12 cellular contexts compared by ENCODE assay signal in the genomic region with DNA sequence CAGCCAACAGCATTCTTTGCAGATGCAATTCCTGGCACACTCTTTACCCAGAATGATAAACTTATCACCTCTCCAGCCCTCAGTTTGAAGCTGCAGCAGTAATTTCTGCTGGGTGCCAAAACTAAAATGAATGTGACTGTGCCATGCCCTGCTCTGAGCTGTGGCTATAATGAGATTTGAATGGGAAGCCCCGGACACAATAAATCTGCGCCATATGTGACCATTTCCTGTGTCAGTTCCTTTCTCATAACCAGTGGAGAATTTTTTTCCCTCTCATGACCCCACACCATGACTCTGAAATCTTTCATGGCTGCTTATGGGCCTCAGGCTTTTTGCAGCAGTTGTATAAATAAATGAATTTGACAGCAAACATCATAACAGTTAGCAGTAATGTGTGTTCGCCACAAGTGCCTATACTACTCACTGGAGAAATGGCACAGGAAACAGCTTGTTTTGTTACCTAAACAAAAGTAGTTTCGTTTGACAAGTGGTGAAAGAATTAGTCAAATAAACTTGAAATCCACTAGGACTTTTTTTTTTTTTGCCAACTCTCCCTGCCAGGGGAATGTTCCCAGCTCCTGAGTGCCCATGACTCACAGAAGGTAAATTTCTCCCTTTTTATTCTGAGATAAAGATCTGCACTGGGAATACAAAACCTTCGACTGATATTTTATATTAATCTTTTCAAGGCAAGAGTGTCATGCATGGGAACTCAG.
A peak's percentile ranks its signal among the peaks of the same experiment; 100 is the strongest.
DNase-seq lines count a peak whose midpoint lies in the region; ATAC-seq, FAIRE-seq and TF ChIP-seq lines count a peak whose summit lies in the region.
"Had no signal": no experiment of that assay in that cellular context is flagged by ENCODE, and none has a peak within 500 bp of the region (broad histone marks: within the 10 kb centered on the region; RNA-seq: fewer than 3 reads in every experiment).

No MANE protein-coding gene starts in this region.

- in situ Hi-C loops in HepG2 (cut with HindIII; ENCODE audit: extremely low pct_ligation_motif_present, low pct_unique_long_range_greater_than_20kb) = no loop called here

- TF ChIP-seq RAD21 in liver (IDR thresholded peaks at IDR 0.05) (peak in 1 of 2 donors; percentile 8), HepG2 (CRISPR knock-in tag; IDR thresholded peaks at IDR 0.05) (no peak)

- no peak for ATAC-seq in HepG2
- peak; percentile 59 for ATAC-seq in HG03039 (IDR thresholded peaks at IDR 0.05; ENCODE audit: unreplicated experiment)
- peak; percentile 59; the same call in 2 of the 3 replicates for ATAC-seq in SK-N-SH treated with all-trans-retinoic acid at 6 μM for 48 hours

- intact Hi-C loops in HepG2 (cut with micrococcal nuclease; ENCODE audit: unreplicated experiment) = no loop called here

- 29% methylated on average over 5 of the region's 5 CpGs for WGBS in liver
- 30% methylated on average over 5 of the region's 5 CpGs for WGBS in HepG2 (ENCODE audit: low lambda C conversion rate)

- no peaks in the 10 kb centered on the region for H4K20me1 ChIP-seq in HepG2 (ENCODE audit: insufficient read depth, low read length)

- H3K9ac ChIP-seq in liver (ENCODE audit: low read depth in 1 of 2, low read length in 2 of 2) (peak overlapping the region in 1 of 2 donors; percentile 7), HepG2 (ENCODE audit: insufficient read depth, low read depth, low read length) (no peak overlapping the region)

- BruUV-seq in HepG2 (replicated peaks; lab: Mats Ljungman, UMichigan) = no TSS peak

- no peaks in the 10 kb centered on the region for H3K36me3 Mint-ChIP-seq in type B pancreatic cell
- no peaks in the 10 kb centered on the region for H3K36me3 Mint-ChIP-seq in activated CD4-positive, alpha-beta T cell treated with anti-CD3 and anti-CD28 coated beads, Interleukin-2, amount 10 ng/mL, durations not matched to agents 7 days and 5 days (ENCODE audit: low read depth)
- H3K36me3 Mint-ChIP-seq: activated naive CD4-positive, alpha-beta T cell treated with anti-CD3 and anti-CD28 coated beads, Interleukin-2, amount 10 ng/mL, durations not matched to agents 7 days and 5 days had no signal

- no peaks in the 10 kb centered on the region for H3K9me3 Mint-ChIP-seq in type B pancreatic cell
- no peaks in the 10 kb centered on the region for H3K9me3 Mint-ChIP-seq in activated CD4-positive, alpha-beta T cell treated with anti-CD3 and anti-CD28 coated beads, Interleukin-2, amount 10 ng/mL, durations not matched to agents 7 days and 5 days
- H3K9me3 Mint-ChIP-seq: activated naive CD4-positive, alpha-beta T cell treated with anti-CD3 and anti-CD28 coated beads, Interleukin-2, amount 10 ng/mL, durations not matched to agents 7 days and 5 days had no signal

- no peak for FAIRE-seq in HepG2 (lab: Jason Lieb, UNC)

- H3K27ac Mint-ChIP-seq in type B pancreatic cell = no peak overlapping the region
- H3K27ac Mint-ChIP-seq in activated CD4-positive, alpha-beta T cell treated with anti-CD3 and anti-CD28 coated beads, Interleukin-2, amount 10 ng/mL, durations not matched to agents 7 days and 5 days = no peak overlapping the region
- H3K27ac Mint-ChIP-seq: activated naive CD4-positive, alpha-beta T cell treated with anti-CD3 and anti-CD28 coated beads, Interleukin-2, amount 10 ng/mL, durations not matched to agents 7 days and 5 days had no signal

- CTCF ChIA-PET in HepG2 (lab: Yijun Ruan, JAX; ENCODE audit: low intra/inter-chr PET ratio, low total read pairs) = no interaction called here
- CTCF ChIA-PET in activated CD4-positive, alpha-beta T cell treated with anti-CD3 and anti-CD28 coated beads, Interleukin-2, amount 10 ng/mL, durations not matched to agents 7 days and 5 days (lab: Charles Lee) = interaction anchor here (0.6 kb wide), 1 partner anchor 839 kb away, joined by 4 read pairs; no protein-coding TSS in a partner anchor

- H3K27me3 Mint-ChIP-seq in type B pancreatic cell = peaks cover 35% of the 10 kb centered on the region
- H3K27me3 Mint-ChIP-seq in activated CD4-positive, alpha-beta T cell treated with anti-CD3 and anti-CD28 coated beads, Interleukin-2, amount 10 ng/mL, durations not matched to agents 7 days and 5 days = no peaks in the 10 kb centered on the region
- H3K27me3 Mint-ChIP-seq: activated naive CD4-positive, alpha-beta T cell treated with anti-CD3 and anti-CD28 coated beads, Interleukin-2, amount 10 ng/mL, durations not matched to agents 7 days and 5 days had no signal

- POLR2A ChIA-PET in HepG2 (lab: Yijun Ruan, JAX) = no interaction called here
- POLR2A ChIA-PET in activated CD4-positive, alpha-beta T cell treated with anti-CD3 and anti-CD28 coated beads, Interleukin-2, amount 10 ng/mL, durations not matched to agents 7 days and 5 days (lab: Charles Lee) = no interaction called here

- H3K4me1 Mint-ChIP-seq in type B pancreatic cell (ENCODE audit: unreplicated experiment) = peaks cover 13% of the 10 kb centered on the region
- H3K4me1 Mint-ChIP-seq in activated CD4-positive, alpha-beta T cell treated with anti-CD3 and anti-CD28 coated beads, Interleukin-2, amount 10 ng/mL, durations not matched to agents 7 days and 5 days = no peaks in the 10 kb centered on the region
- H3K4me1 Mint-ChIP-seq: activated naive CD4-positive, alpha-beta T cell treated with anti-CD3 and anti-CD28 coated beads, Interleukin-2, amount 10 ng/mL, durations not matched to agents 7 days and 5 days had no signal

- H3K36me3 ChIP-seq in liver (ENCODE audit: control insufficient read depth in 4 of 4, insufficient read depth in 3 of 4, low read depth in 1 of 4, low read length in 3 of 4) = no peaks in the 10 kb centered on the region
- H3K36me3 ChIP-seq in HepG2 (replicated peaks in 1 of 2; ENCODE audit: control insufficient read depth in 1 of 2, insufficient read depth in 2 of 2, low read length in 2 of 2) = no peaks in the 10 kb centered on the region
- H3K36me3 ChIP-seq: MG63 had no signal

- H3K4me1 ChIP-seq in liver (ENCODE audit: control insufficient read depth in 4 of 4, insufficient read depth in 4 of 4, low read length in 3 of 4) = peaks cover 4 to 8% (median 7%) of the 10 kb centered on the region in 4 donors
- peaks cover 18% of the 10 kb centered on the region for H3K4me1 ChIP-seq in HepG2 (ENCODE audit: insufficient read depth, low read length)

- H3K79me2 ChIP-seq in HepG2 (ENCODE audit: insufficient read depth, low read length) = no peaks in the 10 kb centered on the region

- TF ChIP-seq EP300 in HepG2 (IDR thresholded peaks at IDR 0.05; ENCODE audit: low read depth in 2 of 2, low read length in 2 of 2) = no peak
- TF ChIP-seq EP300 in HepG2 (CRISPR knock-in tag; IDR thresholded peaks at IDR 0.05; ENCODE audit: borderline replicate concordance) = no peak

- no peak for TF ChIP-seq CTCF in liver (IDR thresholded peaks at IDR 0.05; ENCODE audit: low read depth, low read length, missing input control)
- no peak for TF ChIP-seq CTCF in HepG2 (CRISPR knock-in tag; IDR thresholded peaks at IDR 0.05)
- TF ChIP-seq CTCF in type B pancreatic cell (conservative IDR thresholded peaks at IDR 0.05) = no peak

- DNase-seq in HepG2 (ENCODE audit: low spot score) (no peak), type B pancreatic cell (ENCODE audit: extremely low spot score, unreplicated experiment) (no peak), SW480 (ENCODE audit: low spot score) (no peak), NCI-H2171 treated with DMSO at 0.1 percent for 48 hours (lab: John Stamatoyannopoulos, UW) (no peak)
- no peak for DNase-seq in activated CD4-positive, alpha-beta T cell treated with anti-CD3 and anti-CD28 coated beads, Interleukin-2, amount 10 ng/mL, durations not matched to agents 7 days and 5 days
- DNase-seq: activated naive CD4-positive, alpha-beta T cell treated with anti-CD3 and anti-CD28 coated beads, Interleukin-2, amount 10 ng/mL, durations not matched to agents 7 days and 5 days; MG63; stimulated activated CD4-positive, alpha-beta T cell treated with anti-CD3 and anti-CD28 coated beads, Interleukin-1b, Interleukin-23, amount 100 ng/mL, for 48 hours; T-helper 2 cell had no signal

- no peaks in the 10 kb centered on the region for H3K9me3 ChIP-seq in liver (ENCODE audit: control insufficient read depth in 4 of 4, low read length in 3 of 4)
- H3K9me3 ChIP-seq in HepG2 (ENCODE audit: low read length) = no peaks in the 10 kb centered on the region
- H3K9me3 ChIP-seq: MG63 had no signal

- no peak for TF ChIP-seq POLR2A in HepG2 (IDR thresholded peaks at IDR 0.05; ENCODE audit: insufficient read depth in 1 of 2, low read depth in 2 of 2, low read length in 2 of 2)

- H3K4me2 ChIP-seq in HepG2 (ENCODE audit: low read depth, low read length) = no peak overlapping the region

- H3K27ac ChIP-seq in liver (ENCODE audit: low read depth in 1 of 2, low read length in 2 of 2) (peak overlapping the region; percentile 36 to 73), HepG2 (ENCODE audit: extremely low read length, insufficient read depth, low read length) (no peak overlapping the region)

- H3K27me3 ChIP-seq in liver (ENCODE audit: control insufficient read depth in 4 of 4, insufficient read depth in 4 of 4, low read length in 3 of 4) = no peaks in the 10 kb centered on the region
- no peaks in the 10 kb centered on the region for H3K27me3 ChIP-seq in HepG2 (ENCODE audit: control insufficient read depth in 1 of 2, insufficient read depth in 2 of 2, low read length in 2 of 2)
- H3K27me3 ChIP-seq: MG63 had no signal

- H3K4me3 Mint-ChIP-seq in type B pancreatic cell = no peak overlapping the region
- no peak overlapping the region for H3K4me3 Mint-ChIP-seq in activated CD4-positive, alpha-beta T cell treated with anti-CD3 and anti-CD28 coated beads, Interleukin-2, amount 10 ng/mL, durations not matched to agents 7 days and 5 days
- H3K4me3 Mint-ChIP-seq: activated naive CD4-positive, alpha-beta T cell treated with anti-CD3 and anti-CD28 coated beads, Interleukin-2, amount 10 ng/mL, durations not matched to agents 7 days and 5 days had no signal

- H2AFZ ChIP-seq in HepG2 (ENCODE audit: low read length) = no peak overlapping the region

- peak overlapping the region in 1 of 3 donors; percentile 33 for H3K4me3 ChIP-seq in liver (ENCODE audit: low read depth in 1 of 3, low read length in 3 of 3)
- no peak overlapping the region for H3K4me3 ChIP-seq in HepG2 (replicated peaks in 1 of 3; ENCODE audit: insufficient read depth in 1 of 3, low read depth in 2 of 3, low read length in 3 of 3)
- H3K4me3 ChIP-seq: MG63 had no signal

TF ChIP-seq in liver, 16 proteins besides CTCF, POLR2A, EP300 and RAD21 (continues in another document):
- TF ChIP-seq EGR1 (IDR thresholded peaks at IDR 0.05; ENCODE audit: low read depth in 2 of 2) (no peak), SP1 (IDR thresholded peaks at IDR 0.05) (peak; percentile 23), HNF4A (conservative IDR thresholded peaks at IDR 0.05) (peak in 1 of 2 donors; percentile 17), YY1 (IDR thresholded peaks at IDR 0.05) (peak; percentile 22)

TF ChIP-seq in HepG2, 621 proteins besides CTCF, POLR2A, EP300 and RAD21 (continues in another document):
- no peak for TF ChIP-seq ETV6 (CRISPR knock-in tag; conservative IDR thresholded peaks at IDR 0.05)
